Comparison of ENCODE assay signal across 8 cellular contexts in the genomic region with DNA sequence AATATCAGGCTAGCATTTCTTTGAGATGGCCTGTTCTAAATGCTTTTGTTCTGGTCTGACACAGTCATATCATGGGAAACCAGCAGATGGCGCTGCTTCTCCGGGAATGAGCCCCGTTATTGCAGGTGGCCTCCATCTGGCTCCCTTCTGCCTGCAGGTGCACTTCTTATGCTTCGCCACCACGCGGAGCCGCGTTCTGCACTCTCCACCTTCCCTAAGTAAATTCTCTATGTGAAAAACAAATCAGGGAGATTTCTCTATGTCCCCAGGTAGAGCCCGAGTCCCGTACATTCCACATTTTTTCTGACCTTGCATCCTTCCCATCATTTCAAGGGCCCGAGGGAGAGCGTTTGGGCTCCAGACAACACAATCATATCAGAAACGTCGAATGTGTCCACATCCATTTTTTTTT. TPM values are rescaled to one million over a fixed set of nuclear protein-coding genes. Genes with fewer than 3 reads are reported as not detected.
DNase-seq lines count a peak whose midpoint lies in the region; ATAC-seq and TF ChIP-seq lines count a peak whose summit lies in the region.

No MANE protein-coding gene starts in this region.

- no peaks in the 10 kb centered on the region for H3K36me3 ChIP-seq in SJSA1
- no peaks in the 10 kb centered on the region for H3K36me3 ChIP-seq in parathyroid adenoma (ENCODE audit: control insufficient read depth, insufficient read depth, low read length)
- no peaks in the 10 kb centered on the region for H3K36me3 ChIP-seq in upper lobe of left lung

- H3K27me3 ChIP-seq in SJSA1 (replicated peaks) (no peaks in the 10 kb centered on the region), parathyroid adenoma (ENCODE audit: control insufficient read depth, insufficient read depth, low read length) (no peaks in the 10 kb centered on the region), upper lobe of left lung (no peaks in the 10 kb centered on the region)

- H3K27ac ChIP-seq in SJSA1, result no peak overlapping the region
- no peak overlapping the region for H3K27ac ChIP-seq in parathyroid adenoma
- H3K27ac ChIP-seq in upper lobe of left lung, result no peak overlapping the region

- TF ChIP-seq CTCF in GM10266 (IDR thresholded peaks at IDR 0.05; ENCODE audit: control insufficient read depth, insufficient read depth, low read depth, missing control alignments), result peak; percentile 96
- peak; percentile 92 for TF ChIP-seq CTCF in HFF-Myc (IDR thresholded peaks at IDR 0.05; ENCODE audit: low read depth, low read length, missing control alignments)
- TF ChIP-seq CTCF in NB4 (IDR thresholded peaks at IDR 0.05; ENCODE audit: low read depth, low read length), result peak; percentile 94
- peak; percentile 99 for TF ChIP-seq CTCF in parathyroid adenoma (IDR thresholded peaks at IDR 0.05)
- peak; percentile 82 to 96 (median 92) for TF ChIP-seq CTCF in upper lobe of left lung (IDR thresholded peaks at IDR 0.05)

- WGBS in upper lobe of left lung, 2 donors, result 11 to 13% methylated on average over 14 of the region's 14 CpGs

- H3K4me3 ChIP-seq in HFF-Myc (replicated peaks; ENCODE audit: low read depth, low read length) (no peak overlapping the region), NB4 (ENCODE audit: low read depth, low read length) (no peak overlapping the region), SJSA1 (no peak overlapping the region), parathyroid adenoma (ENCODE audit: low read depth, low read length) (no peak overlapping the region), upper lobe of left lung (no peak overlapping the region)

- H3K9ac ChIP-seq in parathyroid adenoma, result no peak overlapping the region

- H3K4me1 ChIP-seq in SJSA1 (replicated peaks) (no peaks in the 10 kb centered on the region), parathyroid adenoma (no peaks in the 10 kb centered on the region), upper lobe of left lung (peaks cover 0 to 6% (median 0%) of the 10 kb centered on the region in 4 donors)

- TF ChIP-seq EP300 in upper lobe of left lung (IDR thresholded peaks at IDR 0.05), result no peak

- peak; percentile 83 for DNase-seq in GM10266 (ENCODE audit: extremely low spot score)
- peak; percentile 82 for DNase-seq in HFF-Myc (ENCODE audit: extremely low read depth, low read depth)
- peak; percentile 85 for DNase-seq in NB4 (ENCODE audit: low read depth)
- peak; percentile 40 to 79 for DNase-seq in SJSA1 (ENCODE audit: low read depth in 1 of 2, low spot score in 2 of 2)
- peak; percentile 75 for DNase-seq in activated gamma-delta T cell treated with anti-CD3 and anti-CD28 coated beads, Interleukin-2, amount 50 U/mL, for 16 hours (ENCODE audit: low read depth)
- peak; percentile 84 for DNase-seq in germinal center (ENCODE audit: low spot score)
- peak; percentile 28 to 92 for DNase-seq in upper lobe of left lung

- no peaks in the 10 kb centered on the region for H3K9me3 ChIP-seq in SJSA1 (replicated peaks)
- no peaks in the 10 kb centered on the region for H3K9me3 ChIP-seq in parathyroid adenoma (ENCODE audit: control insufficient read depth, low read length)
- H3K9me3 ChIP-seq in upper lobe of left lung, result no peaks in the 10 kb centered on the region

- ATAC-seq in upper lobe of left lung (ENCODE audit: low FRiP score in 2 of 2), result peak; percentile 89 to 92

- H3K79me2 ChIP-seq in parathyroid adenoma, result no peaks in the 10 kb centered on the region

- TF ChIP-seq POLR2A in NB4 (IDR thresholded peaks at IDR 0.05; ENCODE audit: extremely low read depth, insufficient read length) (no peak), upper lobe of left lung (IDR thresholded peaks at IDR 0.05) (no peak)

- no peak overlapping the region for H3K4me2 ChIP-seq in parathyroid adenoma (ENCODE audit: low read length)

- H2AFZ ChIP-seq in parathyroid adenoma, result peak overlapping the region; percentile 73

RNA-seq across cellular contexts. Expression of a gene that starts 26.2 kb away (rescaled TPM):
- 56.2 and 82.3 TPM in 2 replicates for total RNA-seq in SJSA1 (2014; rRNA removed; shearing (Covaris generic))
- total RNA-seq in upper lobe of left lung, result 10 to 100 TPM; 12.6 to 34.8 (median 25.0) TPM

RNA-seq across cellular contexts. Expression of a gene that starts 44.6 kb away (rescaled TPM):
- 8.3 and 11.5 TPM in 2 replicates for total RNA-seq in SJSA1 (2014; rRNA removed; shearing (Covaris generic))
- 10 to 100 TPM; 15.6 to 38.8 (median 19.0) TPM for total RNA-seq in upper lobe of left lung
